In the genomic region with DNA sequence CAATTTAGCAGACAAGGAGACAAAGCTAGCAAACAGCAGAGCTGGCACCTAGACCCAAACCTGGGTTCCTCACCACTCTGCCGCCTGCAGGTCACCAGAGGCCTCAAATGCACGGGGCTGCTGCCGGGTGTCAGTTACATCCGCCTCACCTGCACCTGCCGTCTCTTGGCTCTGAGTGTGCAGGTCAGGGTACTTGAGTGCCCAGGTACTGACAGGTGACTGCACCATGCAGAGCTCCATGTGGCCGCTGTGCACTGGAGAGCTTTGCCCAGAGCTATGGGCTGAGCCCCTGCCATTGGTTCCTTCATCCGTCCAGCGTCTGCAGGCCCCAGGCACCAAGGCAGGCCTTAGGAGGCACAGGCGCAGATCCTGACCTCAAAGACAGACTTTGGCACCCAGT, we compare ENCODE assay signal across 15 cellular contexts. TPM values are rescaled to one million over a fixed set of nuclear protein-coding genes. Genes with fewer than 3 reads are reported as not detected.
A peak's percentile ranks its signal among the peaks of the same experiment; 100 is the strongest.
DNase-seq lines count a peak whose midpoint lies in the region; ATAC-seq, FAIRE-seq and TF ChIP-seq lines count a peak whose summit lies in the region.
"Had no signal": no experiment of that assay in that cellular context is flagged by ENCODE, and none has a peak within 500 bp of the region (broad histone marks: within the 10 kb centered on the region; RNA-seq: fewer than 3 reads in every experiment).

No MANE protein-coding gene starts in this region.

- peak overlapping the region in 1 of 8 donors; percentile 87 for H3K27ac Mint-ChIP-seq in CD8-positive, alpha-beta memory T cell
- H3K27ac Mint-ChIP-seq: nephron had no signal

- no peaks in the 10 kb centered on the region for H3K36me3 ChIP-seq in HepG2 (replicated peaks in 1 of 2; ENCODE audit: control insufficient read depth in 1 of 2, insufficient read depth in 2 of 2, low read length in 2 of 2)
- no peaks in the 10 kb centered on the region for H3K36me3 ChIP-seq in CD8-positive, alpha-beta memory T cell (ENCODE audit: insufficient read depth, low read length)

- 0 out of 2 replicates have a peak, but pooled peaks have one; percentile 10 for TF ChIP-seq CTCF in HepG2 (CRISPR knock-in tag; IDR thresholded peaks at IDR 0.05)

- H3K36me3 Mint-ChIP-seq in CD8-positive, alpha-beta memory T cell, result no peaks in the 10 kb centered on the region

- TF ChIP-seq POLR2A in HepG2 (IDR thresholded peaks at IDR 0.05; ENCODE audit: insufficient read depth in 1 of 2, low read depth in 2 of 2, low read length in 2 of 2), result no peak

- no peak for TF ChIP-seq EP300 in HepG2 (IDR thresholded peaks at IDR 0.05; ENCODE audit: low read depth in 2 of 2, low read length in 2 of 2)
- TF ChIP-seq EP300 in HepG2 (CRISPR knock-in tag; IDR thresholded peaks at IDR 0.05; ENCODE audit: borderline replicate concordance), result no peak

- no peaks in the 10 kb centered on the region for H3K79me2 ChIP-seq in HepG2 (ENCODE audit: insufficient read depth, low read length)

- intact Hi-C loops in HepG2 (cut with micrococcal nuclease; ENCODE audit: unreplicated experiment), result loop anchor here (5.0 kb wide), 1 partner anchor 37 kb away; no protein-coding TSS in a partner anchor

- BruUV-seq in HepG2 (replicated peaks; lab: Mats Ljungman, UMichigan), result no TSS peak

- H3K9me3 ChIP-seq in HepG2 (ENCODE audit: low read length), result no peaks in the 10 kb centered on the region
- H3K9me3 ChIP-seq in CD8-positive, alpha-beta memory T cell (ENCODE audit: low read length), result no peaks in the 10 kb centered on the region

- no peak overlapping the region for H3K4me3 ChIP-seq in HepG2 (replicated peaks in 1 of 3; ENCODE audit: insufficient read depth in 1 of 3, low read depth in 2 of 3, low read length in 3 of 3)
- no peak overlapping the region for H3K4me3 ChIP-seq in CD8-positive, alpha-beta memory T cell (ENCODE audit: low read length)

- no peaks in the 10 kb centered on the region for H4K20me1 ChIP-seq in HepG2 (ENCODE audit: insufficient read depth, low read length)

- H3K27ac ChIP-seq in HepG2 (ENCODE audit: extremely low read length, insufficient read depth, low read length) (no peak overlapping the region), caudate nucleus (ENCODE audit: low read depth, low read length) (no peak overlapping the region)
- H3K27ac ChIP-seq in CD8-positive, alpha-beta memory T cell (ENCODE audit: low read depth, low read length), result no peak overlapping the region

- H3K4me3 Mint-ChIP-seq in CD8-positive, alpha-beta memory T cell, result no peak overlapping the region
- H3K4me3 Mint-ChIP-seq: nephron had no signal

- DNase-seq in DMS153 (lab: John Stamatoyannopoulos, UW), result peak; percentile 91
- peak; percentile 32 for DNase-seq in NCI-H1092 treated with DMSO at 0.1 percent for 48 hours (lab: John Stamatoyannopoulos, UW)
- peak; percentile 88 for DNase-seq in NCI-H774 (lab: John Stamatoyannopoulos, UW)
- no peak for DNase-seq in HepG2 (ENCODE audit: low spot score)
- no peak for DNase-seq in caudate nucleus (lab: John Stamatoyannopoulos, UW)
- no peak for DNase-seq in kidney glomerular epithelial cell (lab: John Stamatoyannopoulos, UW)
- DNase-seq in CD8-positive, alpha-beta memory T cell, result no peak
- DNase-seq in stimulated activated CD4-positive, alpha-beta T cell treated with anti-CD3 and anti-CD28 coated beads, Interleukin-4, amount 100 ng/mL, for 24 hours, result no peak
- DNase-seq: activated CD4-positive, alpha-beta T cell treated with anti-CD3 and anti-CD28 coated beads, Interleukin-2, amount 50 U/mL, for 48 hours; amygdala; foreskin fibroblast; Kasumi-1; stimulated activated CD4-positive, alpha-beta T cell treated with anti-CD3 and anti-CD28 coated beads, Interleukin-15, amount 100 ng/mL, for 24 hours had no signal

- in situ Hi-C loops in HepG2 (cut with HindIII; ENCODE audit: extremely low pct_ligation_motif_present, low pct_unique_long_range_greater_than_20kb), result no loop called here

- H3K27me3 ChIP-seq in HepG2 (ENCODE audit: control insufficient read depth in 1 of 2, insufficient read depth in 2 of 2, low read length in 2 of 2), result no peaks in the 10 kb centered on the region; a peak in 1 of 5 replicates
- H3K27me3 ChIP-seq in CD8-positive, alpha-beta memory T cell (ENCODE audit: insufficient read depth, low read length, poor library complexity, severe bottlenecking), result no peaks in the 10 kb centered on the region

- H3K4me2 ChIP-seq in HepG2 (ENCODE audit: low read depth, low read length), result no peak overlapping the region

- no peak overlapping the region for H3K9ac ChIP-seq in HepG2 (ENCODE audit: insufficient read depth, low read depth, low read length)

- POLR2A ChIA-PET in HepG2 (lab: Yijun Ruan, JAX), result no interaction called here
- POLR2A ChIA-PET in CD8-positive, alpha-beta memory T cell (lab: Charles Lee), result interaction anchor here (0.6 kb wide), 1 partner anchor 95 kb away, joined by 8 read pairs; no protein-coding TSS in a partner anchor

- peak; percentile 29; the same call in 1 of the 3 replicates for ATAC-seq in HepG2
- ATAC-seq: SK-N-SH treated with all-trans-retinoic acid at 6 μM for 48 hours had no signal

- 72% methylated on average over 2 of the region's 9 CpGs for WGBS in HepG2 (ENCODE audit: low lambda C conversion rate)

- no peaks in the 10 kb centered on the region for H3K9me3 Mint-ChIP-seq in CD8-positive, alpha-beta memory T cell
- H3K9me3 Mint-ChIP-seq: nephron had no signal

- H3K27me3 Mint-ChIP-seq in CD8-positive, alpha-beta memory T cell, result peaks cover 5 to 6% of the 10 kb centered on the region in 2 donors

- H3K4me1 Mint-ChIP-seq in CD8-positive, alpha-beta memory T cell, result peaks cover 37 to 46% (median 44%) of the 10 kb centered on the region in 3 donors

- TF ChIP-seq RAD21 in HepG2 (CRISPR knock-in tag; IDR thresholded peaks at IDR 0.05), result no peak

- H2AFZ ChIP-seq in HepG2 (ENCODE audit: low read length), result no peak overlapping the region

- CTCF ChIA-PET in HepG2 (lab: Yijun Ruan, JAX; ENCODE audit: low intra/inter-chr PET ratio, low total read pairs), result no interaction called here
- CTCF ChIA-PET in CD8-positive, alpha-beta memory T cell (lab: Charles Lee), result interaction anchor here (0.8 to 1.9 kb wide), 2 partner anchors 40 to 107 kb away, joined by 3 to 5 read pairs; no protein-coding TSS in a partner anchor

- H3K4me1 ChIP-seq in HepG2 (ENCODE audit: insufficient read depth, low read length), result peaks cover 38% of the 10 kb centered on the region
- no peaks in the 10 kb centered on the region for H3K4me1 ChIP-seq in CD8-positive, alpha-beta memory T cell (ENCODE audit: insufficient read depth, low read length)

- FAIRE-seq in HepG2 (lab: Jason Lieb, UNC), result no peak

TF ChIP-seq in HepG2, 621 proteins besides CTCF, POLR2A, EP300 and RAD21 (continues in another document):
- TF ChIP-seq STAG1 (CRISPR knock-in tag; IDR thresholded peaks at IDR 0.05), result peak; percentile 17; the same call in 1 of the 2 replicates

RNA-seq across cellular contexts. Expression of a gene that starts 35.0 kb away (rescaled TPM):
- total RNA-seq in HepG2 (2016; rRNA removed; fragmentation: Illumina TruSeq; extraction: Trizol), result 0.65 and 1.4 TPM in 2 replicates
- total RNA-seq in HepG2 (2016; cell fraction: cytosol; rRNA removed; fragmentation: Illumina TruSeq; extraction: Trizol; ENCODE audit: low read depth), result 0.26 and 0.30 TPM in 2 replicates
- total RNA-seq in HepG2 (2016; cell fraction: insoluble cytoplasmic fraction; rRNA removed; fragmentation: Illumina TruSeq; extraction: Trizol), result 1.0 and 1.1 TPM in 2 replicates
- total RNA-seq in HepG2 (2016; cell fraction: membrane; rRNA removed; fragmentation: Illumina TruSeq; extraction: Trizol), result 0.76 and 1.4 TPM in 2 replicates
- total RNA-seq in HepG2 (2016; cell fraction: nucleus; rRNA removed; fragmentation: Illumina TruSeq; extraction: Trizol), result 1.7 and 2.0 TPM in 2 replicates
- 10.1 and 12.8 TPM in 2 replicates for polyA plus RNA-seq in HepG2 (2011; rRNA removed)
- polyA plus RNA-seq in HepG2 (2011; cell fraction: cytosol; rRNA removed), result 12.7 and 12.9 TPM in 2 replicates
- polyA plus RNA-seq in HepG2 (2011; cell fraction: nucleus; rRNA removed), result 37.3 and 38.1 TPM in 2 replicates
- polyA plus RNA-seq in HepG2 (2012), result 11.5 and 12.7 TPM in 2 replicates
- polyA plus RNA-seq in HepG2 (2016; cell fraction: cytosol; fragmentation: Illumina TruSeq; extraction: Trizol; ENCODE audit: low read depth), result 0.15 and 0.27 TPM in 2 replicates
- polyA plus RNA-seq in HepG2 (2016; cell fraction: insoluble cytoplasmic fraction; fragmentation: Illumina TruSeq; extraction: Trizol; ENCODE audit: low read depth), result 0.72 and 0.85 TPM in 2 replicates
- 0.63 and 0.68 TPM in 2 replicates for polyA plus RNA-seq in HepG2 (2016; cell fraction: membrane; fragmentation: Illumina TruSeq; extraction: Trizol; ENCODE audit: low read depth)
- polyA plus RNA-seq in HepG2 (2016; cell fraction: nucleus; fragmentation: Illumina TruSeq; extraction: Trizol; ENCODE audit: insufficient read depth, low read depth), result 3.3 and 3.9 TPM in 2 replicates
- polyA minus RNA-seq in HepG2 (2011; rRNA and poly(A)+ RNA removed; ENCODE audit: low replicate concordance), result 2.3 and 28.2 TPM in 2 replicates
- polyA minus RNA-seq in HepG2 (2011; cell fraction: cytosol; rRNA and poly(A)+ RNA removed), result 13.6 and 16.1 TPM in 2 replicates
- 7.7 and 9.6 TPM in 2 replicates for polyA minus RNA-seq in HepG2 (2011; cell fraction: nucleus; rRNA and poly(A)+ RNA removed)
- 1 to 10 TPM; 2.3 to 3.0 TPM for total RNA-seq in CD8-positive, alpha-beta memory T cell
- polyA plus RNA-seq in CD8-positive, alpha-beta memory T cell, result 18.2 TPM

RNA-seq across cellular contexts. Expression of a gene that starts 57.3 kb away (rescaled TPM):
- total RNA-seq in HepG2 (2016; rRNA removed; fragmentation: Illumina TruSeq; extraction: Trizol), result 0.20 and 0.35 TPM in 2 replicates
- not detected in 2 replicates for total RNA-seq in HepG2 (2016; cell fraction: cytosol; rRNA removed; fragmentation: Illumina TruSeq; extraction: Trizol; ENCODE audit: low read depth)
- total RNA-seq in HepG2 (2016; cell fraction: insoluble cytoplasmic fraction; rRNA removed; fragmentation: Illumina TruSeq; extraction: Trizol), result 0.27 and 0.30 TPM in 2 replicates
- 0.09 and 0.21 TPM in 2 replicates for total RNA-seq in HepG2 (2016; cell fraction: membrane; rRNA removed; fragmentation: Illumina TruSeq; extraction: Trizol)
- 0.31 and 1.4 TPM in 2 replicates for total RNA-seq in HepG2 (2016; cell fraction: nucleus; rRNA removed; fragmentation: Illumina TruSeq; extraction: Trizol)
- polyA plus RNA-seq in HepG2 (2011; rRNA removed), result 4.9 and 7.1 TPM in 2 replicates
- polyA plus RNA-seq in HepG2 (2011; cell fraction: cytosol; rRNA removed), result 3.6 and 4.4 TPM in 2 replicates
- 22.7 and 23.8 TPM in 2 replicates for polyA plus RNA-seq in HepG2 (2011; cell fraction: nucleus; rRNA removed)
- 5.5 and 5.7 TPM in 2 replicates for polyA plus RNA-seq in HepG2 (2012)
- 0.09 and 0.23 TPM in 2 replicates for polyA plus RNA-seq in HepG2 (2016; cell fraction: cytosol; fragmentation: Illumina TruSeq; extraction: Trizol; ENCODE audit: low read depth)
- 0.35 and 0.53 TPM in 2 replicates for polyA plus RNA-seq in HepG2 (2016; cell fraction: insoluble cytoplasmic fraction; fragmentation: Illumina TruSeq; extraction: Trizol; ENCODE audit: low read depth)
- 0.08 and 0.19 TPM in 2 replicates for polyA plus RNA-seq in HepG2 (2016; cell fraction: membrane; fragmentation: Illumina TruSeq; extraction: Trizol; ENCODE audit: low read depth)
- polyA plus RNA-seq in HepG2 (2016; cell fraction: nucleus; fragmentation: Illumina TruSeq; extraction: Trizol; ENCODE audit: insufficient read depth, low read depth), result 1.6 TPM in 2 replicates
- 7.2 and 8.5 TPM in 2 replicates for polyA minus RNA-seq in HepG2 (2011; rRNA and poly(A)+ RNA removed; ENCODE audit: low replicate concordance)
- 1.2 and 2.1 TPM in 2 replicates for polyA minus RNA-seq in HepG2 (2011; cell fraction: cytosol; rRNA and poly(A)+ RNA removed)
- polyA minus RNA-seq in HepG2 (2011; cell fraction: nucleus; rRNA and poly(A)+ RNA removed), result 6.5 and 7.6 TPM in 2 replicates
- 10 to 100 TPM; 26.1 to 26.4 TPM for total RNA-seq in CD8-positive, alpha-beta memory T cell
- polyA plus RNA-seq in CD8-positive, alpha-beta memory T cell, result 29.7 TPM

Comparison
In these comparisons a context has a peak if more than half of its experiments do, and no peak if none do; other contexts are left out.
1. DNase-seq: peak in DMS153 (single experiment), NCI-H1092 treated with DMSO at 0.1 percent for 48 hours (single experiment) and NCI-H774 (single experiment); none in HepG2 (single experiment), caudate nucleus (0 of 61), kidney glomerular epithelial cell (single experiment), CD8-positive, alpha-beta memory T cell (0 of 5) and stimulated activated CD4-positive, alpha-beta T cell treated with anti-CD3 and anti-CD28 coated beads, Interleukin-4, amount 100 ng/mL, for 24 hours (single experiment).
2. RNA of a gene that starts 57.3 kb away (total RNA-seq): 26.1 to 26.4 TPM in CD8-positive, alpha-beta memory T cell; 0.09 to 1.4 TPM in HepG2; every median in the first group is over 10 times any median in the second.